ENCODE assay signal across 34 cellular contexts in the genomic region with DNA sequence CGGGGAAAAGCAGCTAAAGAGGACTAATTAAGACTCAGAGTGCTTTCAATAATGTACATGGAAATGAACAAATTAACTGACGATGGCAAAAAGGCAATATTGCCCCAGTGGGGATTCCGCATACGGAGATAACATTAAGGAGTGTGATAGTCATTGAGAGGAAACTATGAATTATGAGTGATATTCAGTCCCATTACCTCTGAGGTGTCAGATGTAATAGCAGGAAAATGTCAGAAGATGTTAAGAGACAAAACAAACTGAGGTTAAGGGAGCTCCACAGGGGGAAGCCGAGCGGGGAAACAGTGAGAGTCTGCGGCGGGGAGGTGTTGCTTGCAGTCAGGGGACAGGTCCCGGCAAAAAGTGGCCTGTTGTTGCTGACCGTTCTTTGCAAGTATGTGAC.
"Had no signal": no experiment of that assay in that cellular context is flagged by ENCODE, and none has a peak within 500 bp of the region (broad histone marks: within the 10 kb centered on the region; RNA-seq: fewer than 3 reads in every experiment).

No MANE protein-coding gene starts in this region.

- H3K27me3 ChIP-seq: adrenal gland, body of pancreas, brain microvascular endothelial cell, breast epithelium had no signal

- FAIRE-seq: astrocyte, TTC549 had no signal

- H3K36me3 ChIP-seq: adrenal gland, brain microvascular endothelial cell, breast epithelium had no signal

- H3K4me1 ChIP-seq: adrenal gland, body of pancreas, breast epithelium had no signal

- H3K27ac ChIP-seq: adrenal gland, body of pancreas, brain microvascular endothelial cell, breast epithelium, VCaP had no signal

- H3K9me3 ChIP-seq: adrenal gland, body of pancreas had no signal

- ATAC-seq: activated CD8-positive, alpha-beta T cell treated with anti-CD3 and anti-CD28 coated beads for 36 hours; activated naive CD4-positive, alpha-beta T cell treated with anti-CD3 and anti-CD28 coated beads, Interleukin-2, amount 50 U/mL, for 72 hours; activated T-cell treated with anti-CD3 and anti-CD28 coated beads, Interleukin-2, amount 50 U/mL, for 4 hours; activated T-cell treated with anti-CD3 and anti-CD28 coated beads, Interleukin-2, amount 50 U/mL, for 72 hours; activated T-helper 17 cell treated with anti-CD3 and anti-CD28 coated beads, Interleukin-2, amount 50 U/mL, for 72 hours; body of pancreas had no signal

- H3K4me3 ChIP-seq: adrenal gland, body of pancreas, breast epithelium had no signal

- DNase-seq: activated B cell treated with CpG ODN at 0.5 μM for 24 hours; activated CD4-positive, alpha-beta memory T cell treated with anti-CD3 and anti-CD28 coated beads for 36 hours; activated CD4-positive, alpha-beta T cell treated with anti-CD3 and anti-CD28 coated beads for 4 hours; activated CD4-positive, alpha-beta T cell treated with anti-CD3 and anti-CD28 coated beads, Interleukin-2, amount 10 ng/mL, durations not matched to agents 24 days and 14 days; activated CD4-positive, alpha-beta T cell treated with anti-CD3 and anti-CD28 coated beads, Interleukin-2, amount 50 U/mL, for 1 hour; activated CD4-positive, alpha-beta T cell treated with anti-CD3 and anti-CD28 coated beads, Interleukin-2, amount 50 U/mL, for 4 hours; activated CD4-positive, CD25-positive, alpha-beta regulatory T cell treated with anti-CD3 and anti-CD28 coated beads, Interleukin-2, amount 50 U/mL, for 72 hours; activated CD8-positive, alpha-beta memory T cell treated with anti-CD3 and anti-CD28 coated beads, Interleukin-2, amount 50 U/mL, for 4 hours; activated CD8-positive, alpha-beta T cell treated with anti-CD3 and anti-CD28 coated beads for 36 hours; activated effector memory CD4-positive, alpha-beta T cell treated with anti-CD3 and anti-CD28 coated beads, Interleukin-2, amount 50 U/mL, for 16 hours; activated gamma-delta T cell treated with Interleukin-2 at 50 U/mL for 16 hours; activated naive CD4-positive, alpha-beta T cell; activated naive CD4-positive, alpha-beta T cell treated with anti-CD3 and anti-CD28 coated beads for 36 hours; activated naive CD4-positive, alpha-beta T cell treated with anti-CD3 and anti-CD28 coated beads, Interleukin-2, amount 50 U/mL, for 16 hours; activated naive CD8-positive, alpha-beta T cell treated with anti-CD3 and anti-CD28 coated beads for 36 hours; activated T-cell treated with anti-CD3 and anti-CD28 coated beads for 4 hours; activated T-cell treated with anti-CD3 and anti-CD28 coated beads, Interleukin-2, amount 50 U/mL, for 1 hour; activated T-cell treated with anti-CD3 and anti-CD28 coated beads, Interleukin-2, amount 50 U/mL, for 4 hours; activated T-cell treated with anti-CD3 and anti-CD28 coated beads, Interleukin-2, amount 50 U/mL, for 72 hours; adrenal gland; amniotic stem cell; aorta; body of pancreas; brain microvascular endothelial cell; central memory CD4-positive, alpha-beta T cell; T-helper 1 cell; T-helper 2 cell; T-helper 9 cell had no signal
